Comparison of ENCODE assay signal across 23 cellular contexts in the genomic region with DNA sequence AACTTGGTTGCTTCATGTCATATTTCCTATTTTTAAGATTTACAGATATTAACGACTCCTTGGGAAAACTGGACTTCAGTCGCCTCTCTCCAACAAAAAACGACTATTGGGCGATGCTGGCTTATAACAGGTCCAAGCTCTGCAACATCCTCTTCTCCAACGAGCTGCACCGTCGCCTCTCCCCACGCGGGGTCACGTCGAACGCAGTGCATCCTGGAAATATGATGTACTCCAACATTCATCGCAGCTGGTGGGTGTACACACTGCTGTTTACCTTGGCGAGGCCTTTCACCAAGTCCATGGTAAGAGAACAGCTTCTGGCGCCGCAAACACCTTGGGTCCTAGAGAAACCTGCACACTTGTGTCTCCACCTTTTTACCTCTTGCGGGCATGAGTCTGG.
"Had no signal": no experiment of that assay in that cellular context is flagged by ENCODE, and none has a peak within 500 bp of the region (broad histone marks: within the 10 kb centered on the region; RNA-seq: fewer than 3 reads in every experiment).

No MANE protein-coding gene starts in this region.

- H3K27me3 ChIP-seq: dorsolateral prefrontal cortex, esophagus squamous epithelium, gastrocnemius medialis, heart right ventricle, left lung had no signal

- H3K27me3 Mint-ChIP-seq: effector memory CD8-positive, alpha-beta T cell; naive B cell; naive thymus-derived CD8-positive, alpha-beta T cell had no signal

- H3K36me3 ChIP-seq: gastrocnemius medialis, left lung, lower lobe of right lung had no signal

- H3K9me3 Mint-ChIP-seq: effector memory CD8-positive, alpha-beta T cell; endodermal cell; mesothelial cell of epicardium had no signal

- H3K27ac ChIP-seq: coronary artery, dorsolateral prefrontal cortex, esophagus squamous epithelium, gastrocnemius medialis, heart right ventricle, left lung, lower lobe of right lung had no signal

- ATAC-seq: effector memory CD8-positive, alpha-beta T cell; gastrocnemius medialis; heart right ventricle; left cardiac atrium; left lung; left ventricle myocardium superior; lower lobe of right lung; mucosa of descending colon; naive thymus-derived CD8-positive, alpha-beta T cell had no signal

- H3K9me3 ChIP-seq: esophagus squamous epithelium, gastrocnemius medialis, heart right ventricle, left lung, lower lobe of right lung, mucosa of descending colon had no signal

- H3K4me3 ChIP-seq: coronary artery, dorsolateral prefrontal cortex, esophagus squamous epithelium, gastrocnemius medialis, heart right ventricle, left lung, lower lobe of right lung, mucosa of descending colon had no signal

- H3K4me1 ChIP-seq: esophagus squamous epithelium, gastrocnemius medialis, heart right ventricle, left lung, lower lobe of right lung had no signal

- DNase-seq: dermis blood vessel endothelial cell; dorsolateral prefrontal cortex; effector CD8-positive, alpha-beta T cell; effector memory CD8-positive, alpha-beta T cell; endodermal cell; esophagus squamous epithelium; foreskin fibroblast; foreskin melanocyte; gastrocnemius medialis; glutamatergic neuron; head of caudate nucleus; heart right ventricle; hippocampal formation; left cardiac atrium; left lung; left ventricle myocardium superior; lower lobe of right lung; mesenchymal stem cell; mucosa of descending colon; naive B cell; naive thymus-derived CD8-positive, alpha-beta T cell had no signal

- H3K4me3 Mint-ChIP-seq: effector memory CD8-positive, alpha-beta T cell; endodermal cell; mesothelial cell of epicardium; naive B cell; naive thymus-derived CD8-positive, alpha-beta T cell had no signal

- H3K4me1 Mint-ChIP-seq: naive B cell had no signal

- H3K27ac Mint-ChIP-seq: effector memory CD8-positive, alpha-beta T cell; endodermal cell; mesothelial cell of epicardium; naive B cell; naive thymus-derived CD8-positive, alpha-beta T cell had no signal
